Comparison of ENCODE assay signal across 20 cellular contexts in the genomic region with DNA sequence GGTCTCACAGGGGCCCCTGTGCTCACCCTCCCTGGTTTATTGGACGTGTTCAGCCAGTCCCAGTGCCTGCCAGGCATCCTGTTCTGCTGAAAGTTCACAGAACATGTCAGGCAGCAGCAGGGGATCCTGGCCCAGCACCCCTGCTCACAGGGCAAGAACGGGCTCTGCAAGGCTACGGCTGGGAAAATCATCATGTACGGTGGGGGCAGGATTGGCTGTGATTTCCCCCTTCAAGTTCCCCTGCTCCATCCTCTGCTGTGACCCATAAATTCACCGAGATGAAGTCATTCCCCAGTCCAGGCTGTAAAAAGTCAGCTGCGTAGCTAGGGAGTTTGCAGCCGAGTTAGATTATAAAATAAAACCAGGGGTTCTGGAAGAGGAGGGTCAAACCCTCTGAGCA.
A peak's percentile ranks its signal among the peaks of the same experiment; 100 is the strongest.
DNase-seq lines count a peak whose midpoint lies in the region; ATAC-seq and TF ChIP-seq lines count a peak whose summit lies in the region.
"Had no signal": no experiment of that assay in that cellular context is flagged by ENCODE, and none has a peak within 500 bp of the region (broad histone marks: within the 10 kb centered on the region; RNA-seq: fewer than 3 reads in every experiment).

No MANE protein-coding gene starts in this region.

- H3K4me3 ChIP-seq in Caco-2 (ENCODE audit: low read depth, low read length) (no peak overlapping the region), choroid plexus epithelial cell (ENCODE audit: low read depth, low read length) (no peak overlapping the region), mesodermal cell (ENCODE audit: extremely low read depth, insufficient read depth, low read length, poor library complexity, severe bottlenecking) (no peak overlapping the region), sigmoid colon (no peak overlapping the region)
- H3K4me3 ChIP-seq: GM12878, GM23248, PC-9 had no signal

- H3K36me3 ChIP-seq in Caco-2 (ENCODE audit: control insufficient read depth, insufficient read depth, low read length) (no peaks in the 10 kb centered on the region), mesodermal cell (ENCODE audit: control insufficient read depth, insufficient read depth, low read length) (no peaks in the 10 kb centered on the region), sigmoid colon (no peaks in the 10 kb centered on the region)

- peaks cover 44% of the 10 kb centered on the region for H3K4me1 ChIP-seq in Caco-2
- peaks cover 20% of the 10 kb centered on the region for H3K4me1 ChIP-seq in mesodermal cell (ENCODE audit: control insufficient read depth, insufficient read depth, low read length, poor library complexity, severe bottlenecking)
- peaks cover 0 to 64% (median 51%) of the 10 kb centered on the region in 4 donors for H3K4me1 ChIP-seq in sigmoid colon

- no peak overlapping the region for H3K4me3 Mint-ChIP-seq in Caco-2 (ENCODE audit: unreplicated experiment)
- H3K4me3 Mint-ChIP-seq: CD4-positive, CD25-positive, alpha-beta regulatory T cell had no signal

- no peaks in the 10 kb centered on the region; the same call in 1 of the 2 replicates for H3K9me3 ChIP-seq in Caco-2
- no peaks in the 10 kb centered on the region for H3K9me3 ChIP-seq in mesodermal cell (ENCODE audit: control insufficient read depth, low read length)
- H3K9me3 ChIP-seq in sigmoid colon: no peaks in the 10 kb centered on the region

- H3K27ac Mint-ChIP-seq in Caco-2 (ENCODE audit: unreplicated experiment): peak overlapping the region; percentile 94
- H3K27ac Mint-ChIP-seq: CD4-positive, CD25-positive, alpha-beta regulatory T cell had no signal

- H3K27me3 ChIP-seq in Caco-2 (replicated peaks; ENCODE audit: control insufficient read depth, insufficient read depth, low read length): no peaks in the 10 kb centered on the region
- H3K27me3 ChIP-seq in sigmoid colon: no peaks in the 10 kb centered on the region

- POLR2A ChIA-PET in Caco-2 (lab: Charles Lee): no interaction called here

- CTCF ChIA-PET in Caco-2 (lab: Charles Lee): no interaction called here

- BruUV-seq in Caco-2 (replicated peaks; lab: Mats Ljungman, UMichigan): no TSS peak

- no peak for DNase-seq in Caco-2
- peak; percentile 55 for DNase-seq in choroid plexus epithelial cell (ENCODE audit: low read depth)
- DNase-seq in sigmoid colon: peak; percentile 79
- DNase-seq in activated effector memory CD4-positive, alpha-beta T cell treated with anti-CD3 and anti-CD28 coated beads, Interleukin-2, amount 50 U/mL, for 16 hours: no peak
- DNase-seq in HPDE6-E6E7 (ENCODE audit: extremely low spot score): no peak
- no peak for DNase-seq in putamen (ENCODE audit: low spot score)
- DNase-seq: AML-193; Calu3; CD4-positive, CD25-positive, alpha-beta regulatory T cell; GM23248; Karpas-422; MM.1S; NCI-H1105 treated with DMSO at 0.1 percent for 48 hours; NCI-H187 treated with DMSO at 0.1 percent for 48 hours; NCI-H2171; NCI-H774; PC-9 had no signal

- no peak for TF ChIP-seq EP300 in sigmoid colon (IDR thresholded peaks at IDR 0.05)

- H3K4me1 Mint-ChIP-seq in Caco-2 (ENCODE audit: low read depth, unreplicated experiment): peaks cover 36% of the 10 kb centered on the region
- H3K4me1 Mint-ChIP-seq: CD4-positive, CD25-positive, alpha-beta regulatory T cell had no signal

- intact Hi-C loops in Caco-2 (cut with micrococcal nuclease; ENCODE audit: unreplicated experiment) (loop anchor here (5.0 kb wide), 2 partner anchors 62 to 613 kb away; no protein-coding TSS in a partner anchor), sigmoid colon (cut with DNase I) (no loop called here)

- no peaks in the 10 kb centered on the region for H3K27me3 Mint-ChIP-seq in Caco-2 (ENCODE audit: insufficient read depth, unreplicated experiment)
- H3K27me3 Mint-ChIP-seq: CD4-positive, CD25-positive, alpha-beta regulatory T cell had no signal

- peaks cover 12% of the 10 kb centered on the region for H3K9me3 Mint-ChIP-seq in Caco-2 (ENCODE audit: unreplicated experiment)
- H3K9me3 Mint-ChIP-seq: CD4-positive, CD25-positive, alpha-beta regulatory T cell had no signal

- 86 to 90% methylated on average over 4 to 7 of the region's 7 CpGs for WGBS in mesodermal cell (ENCODE audit: insufficient coverage in 2 of 2), 2 experiments
- 20 to 58% methylated on average over 7 of the region's 7 CpGs for WGBS in sigmoid colon, 2 donors

- ATAC-seq in GM19452 (IDR thresholded peaks at IDR 0.05; ENCODE audit: unreplicated experiment): no peak
- ATAC-seq: GM12878 had no signal

- no peak for TF ChIP-seq POLR2A in sigmoid colon (IDR thresholded peaks at IDR 0.05)

- H3K36me3 Mint-ChIP-seq in Caco-2 (ENCODE audit: insufficient read depth, unreplicated experiment): peaks cover 6% of the 10 kb centered on the region
- H3K36me3 Mint-ChIP-seq: CD4-positive, CD25-positive, alpha-beta regulatory T cell had no signal

- TF ChIP-seq CTCF in Caco-2 (IDR thresholded peaks at IDR 0.05; ENCODE audit: insufficient read depth in 1 of 2, low read depth in 1 of 2, low read length in 1 of 2, severe bottlenecking in 1 of 2, unreplicated experiment in 1 of 2) (no peak), choroid plexus epithelial cell (conservative IDR thresholded peaks at IDR 0.05; ENCODE audit: low read depth, low read length) (no peak), sigmoid colon (IDR thresholded peaks at IDR 0.05) (no peak)

- H3K27ac ChIP-seq in mesodermal cell (ENCODE audit: low read depth, low read length, severe bottlenecking) (peak overlapping the region; percentile 12), sigmoid colon (peak overlapping the region in 3 of 4 donors; percentile 64 to 76 (median 73))
- H3K27ac ChIP-seq: GM23248, PC-9 had no signal

Comparison
In these comparisons a context has a peak if more than half of its experiments do, and no peak if none do; other contexts are left out.
1. DNase-seq: peak in choroid plexus epithelial cell (single experiment) and sigmoid colon (single experiment); none in Caco-2 (0 of 2), activated effector memory CD4-positive, alpha-beta T cell treated with anti-CD3 and anti-CD28 coated beads, Interleukin-2, amount 50 U/mL, for 16 hours (single experiment), HPDE6-E6E7 (single experiment) and putamen (single experiment).